In genomic region chr17:29384901-29385300, GRCh38 we compare ENCODE assay signal across 17 cellular contexts. TPM values are rescaled to one million over a fixed set of nuclear protein-coding genes. Genes with fewer than 3 reads are reported as not detected.
A peak's percentile ranks its signal among the peaks of the same experiment; 100 is the strongest.
DNase-seq lines count a peak whose midpoint lies in the region; TF ChIP-seq lines count a peak whose summit lies in the region.
"Had no signal": no experiment of that assay in that cellular context is flagged by ENCODE, and none has a peak within 500 bp of the region (broad histone marks: within the 10 kb centered on the region; RNA-seq: fewer than 3 reads in every experiment).

No MANE protein-coding gene starts in this region.

- H3K27ac ChIP-seq in ACC112 (ENCODE audit: low read depth, low read length) (no peak overlapping the region), brain microvascular endothelial cell (no peak overlapping the region)
- H3K27ac ChIP-seq: prostate gland had no signal

- no peak overlapping the region for H3K4me3 ChIP-seq in ACC112 (ENCODE audit: low read depth, low read length)
- no peak overlapping the region for H3K4me3 ChIP-seq in brain microvascular endothelial cell (ENCODE audit: low read depth, low read length)
- H3K4me3 ChIP-seq in BE2C (ENCODE audit: low read depth, low read length): no peak overlapping the region
- H3K4me3 ChIP-seq: prostate gland had no signal

- H3K27me3 ChIP-seq in ACC112 (ENCODE audit: insufficient read depth, low read length) (no peaks in the 10 kb centered on the region), brain microvascular endothelial cell (replicated peaks) (no peaks in the 10 kb centered on the region), BE2C (no peaks in the 10 kb centered on the region)

- intact Hi-C loops in cardiac septum (cut with DNase I): no loop called here

- no peaks in the 10 kb centered on the region for H3K9me3 ChIP-seq in BE2C
- H3K9me3 ChIP-seq: prostate gland had no signal

- in situ Hi-C loops in brain microvascular endothelial cell (cut with HindIII; ENCODE audit: low pct_ligation_motif_present, low sequenced_read_pairs): no loop called here

- H2AFZ ChIP-seq in ACC112 (ENCODE audit: low read length, unreplicated experiment): peak overlapping the region; percentile 38

- no peaks in the 10 kb centered on the region for H3K79me2 ChIP-seq in ACC112 (ENCODE audit: control insufficient read depth, insufficient read depth, low read length, unreplicated experiment)

- DNase-seq in LHCN-M2 (ENCODE audit: low read depth) (peak; percentile 17), brain microvascular endothelial cell (no peak), kidney glomerular epithelial cell (lab: John Stamatoyannopoulos, UW) (peak; percentile 14), cardiac septum (ENCODE audit: low spot score) (no peak), BE2C (no peak), pons (ENCODE audit: low spot score) (no peak)
- DNase-seq in stimulated activated CD4-positive, alpha-beta T cell treated with anti-CD3 and anti-CD28 coated beads, Interleukin-15, amount 100 ng/mL, for 24 hours: no peak
- DNase-seq: activated CD4-positive, alpha-beta memory T cell treated with anti-CD3 and anti-CD28 coated beads for 36 hours; activated naive CD4-positive, alpha-beta T cell treated with Interleukin-2 at 50 U/mL for 16 hours; CD4-positive, alpha-beta T cell; DMS79; Kasumi-1; NCI-H524 treated with DMSO at 0.1 percent for 48 hours; SHP77 treated with DMSO at 0.1 percent for 48 hours; T-helper 17 cell had no signal

- H3K4me1 ChIP-seq in ACC112 (ENCODE audit: control insufficient read depth, insufficient read depth, low read length, unreplicated experiment) (no peaks in the 10 kb centered on the region), BE2C (no peaks in the 10 kb centered on the region)
- H3K4me1 ChIP-seq: prostate gland had no signal

- H3K36me3 ChIP-seq in ACC112 (ENCODE audit: insufficient read depth, low read length) (no peaks in the 10 kb centered on the region), brain microvascular endothelial cell (replicated peaks) (no peaks in the 10 kb centered on the region), BE2C (no peaks in the 10 kb centered on the region)
- H3K36me3 ChIP-seq: prostate gland had no signal

- TF ChIP-seq CTCF in brain microvascular endothelial cell (IDR thresholded peaks at IDR 0.05; ENCODE audit: low read depth, low read length, missing control alignments): peak; percentile 21
- no peak for TF ChIP-seq CTCF in BE2C (IDR thresholded peaks at IDR 0.05; ENCODE audit: low read depth, low read length)

RNA-seq across cellular contexts. Expression of gene TAOK1, which starts 5.3 kb away (rescaled TPM):
- 37.9 and 42.5 TPM in 2 replicates for total RNA-seq in LHCN-M2 (2014; rRNA removed)
- 8.0 TPM for polyA plus RNA-seq in LHCN-M2 (2012)
- 64.8 TPM for total RNA-seq in cardiac septum
- polyA plus RNA-seq in BE2C (2012; ENCODE audit: insufficient read depth, insufficient read length, low read depth): 7.6 TPM

Comparison
In these comparisons a context has a peak if more than half of its experiments do, and no peak if none do; other contexts are left out.
1. DNase-seq: peak in LHCN-M2 (single experiment) and kidney glomerular epithelial cell (single experiment); none in brain microvascular endothelial cell (single experiment), cardiac septum (single experiment), BE2C (single experiment), stimulated activated CD4-positive, alpha-beta T cell treated with anti-CD3 and anti-CD28 coated beads, Interleukin-15, amount 100 ng/mL, for 24 hours (single experiment) and pons (single experiment).